In genomic region chr12:8108808-8109398, GRCh38 we compare ENCODE assay signal across 9 cellular contexts. TPM values are rescaled to one million over a fixed set of nuclear protein-coding genes. Genes with fewer than 3 reads are reported as not detected.
DNase-seq lines count a peak whose midpoint lies in the region; ATAC-seq and TF ChIP-seq lines count a peak whose summit lies in the region.
"Had no signal": no experiment of that assay in that cellular context is flagged by ENCODE, and none has a peak within 500 bp of the region (broad histone marks: within the 10 kb centered on the region; RNA-seq: fewer than 3 reads in every experiment).

No MANE protein-coding gene starts in this region.

- no peak for TF ChIP-seq POLR2A in gastroesophageal sphincter (IDR thresholded peaks at IDR 0.05)

- no peak overlapping the region for H3K27ac Mint-ChIP-seq in osteocyte (ENCODE audit: unreplicated experiment)
- H3K27ac Mint-ChIP-seq: stimulated activated naive CD8-positive, alpha-beta T cell treated with anti-CD3 and anti-CD28 coated beads, Interleukin-15, Interleukin-2, amounts not matched to agents 100 ng/mL and 50 ng/mL, for 24 hours had no signal

- peaks cover 3% of the 10 kb centered on the region for H3K36me3 ChIP-seq in SJSA1
- peaks cover 0 to 37% of the 10 kb centered on the region in 2 donors for H3K36me3 ChIP-seq in gastroesophageal sphincter
- H3K36me3 ChIP-seq in thoracic aorta = no peaks in the 10 kb centered on the region

- H3K27ac ChIP-seq in SJSA1 (no peak overlapping the region), gastroesophageal sphincter (no peak overlapping the region), thoracic aorta (no peak overlapping the region)

- no peak for ATAC-seq in gastroesophageal sphincter
- no peak for ATAC-seq in thoracic aorta (ENCODE audit: insufficient number of reproducible peaks, low FRiP score, low read depth)
- ATAC-seq in GM21447 (IDR thresholded peaks at IDR 0.05; ENCODE audit: unreplicated experiment) = no peak

- peak; percentile 95 to 96 (median 96) for TF ChIP-seq CTCF in gastroesophageal sphincter (IDR thresholded peaks at IDR 0.05)
- TF ChIP-seq CTCF in osteocyte (IDR thresholded peaks at IDR 0.05) = peak; percentile 97
- peak; percentile 96 for TF ChIP-seq CTCF in thoracic aorta (IDR thresholded peaks at IDR 0.05)

- 0 to 3% methylated on average over 3 of the region's 3 CpGs for WGBS in gastroesophageal sphincter (ENCODE audit: low coverage in 1 of 2), 2 donors

- no peak overlapping the region for H3K4me3 Mint-ChIP-seq in osteocyte (ENCODE audit: unreplicated experiment)
- H3K4me3 Mint-ChIP-seq: stimulated activated naive CD8-positive, alpha-beta T cell treated with anti-CD3 and anti-CD28 coated beads, Interleukin-15, Interleukin-2, amounts not matched to agents 100 ng/mL and 50 ng/mL, for 24 hours had no signal

- H3K36me3 Mint-ChIP-seq in osteocyte (ENCODE audit: unreplicated experiment) = peaks cover 14% of the 10 kb centered on the region

- H3K9me3 Mint-ChIP-seq in osteocyte (ENCODE audit: unreplicated experiment) = peaks cover 4% of the 10 kb centered on the region
- H3K9me3 Mint-ChIP-seq: stimulated activated naive CD8-positive, alpha-beta T cell treated with anti-CD3 and anti-CD28 coated beads, Interleukin-15, Interleukin-2, amounts not matched to agents 100 ng/mL and 50 ng/mL, for 24 hours had no signal

- H3K4me1 Mint-ChIP-seq in osteocyte (ENCODE audit: unreplicated experiment) = peaks cover 2% of the 10 kb centered on the region

- no peak overlapping the region for H3K4me3 ChIP-seq in SJSA1
- H3K4me3 ChIP-seq in gastroesophageal sphincter = no peak overlapping the region
- H3K4me3 ChIP-seq in thoracic aorta = no peak overlapping the region

- H3K27me3 Mint-ChIP-seq in osteocyte (ENCODE audit: unreplicated experiment) = no peaks in the 10 kb centered on the region
- H3K27me3 Mint-ChIP-seq: stimulated activated naive CD8-positive, alpha-beta T cell treated with anti-CD3 and anti-CD28 coated beads, Interleukin-15, Interleukin-2, amounts not matched to agents 100 ng/mL and 50 ng/mL, for 24 hours had no signal

- no peaks in the 10 kb centered on the region for H3K9me3 ChIP-seq in SJSA1 (replicated peaks)
- H3K9me3 ChIP-seq in gastroesophageal sphincter = no peaks in the 10 kb centered on the region
- H3K9me3 ChIP-seq in thoracic aorta = no peaks in the 10 kb centered on the region

- no peak for TF ChIP-seq EP300 in gastroesophageal sphincter (IDR thresholded peaks at IDR 0.05)

- DNase-seq in GM04504 (ENCODE audit: low read depth) (peak; percentile 47), LHCN-M2 (ENCODE audit: low read depth) (peak; percentile 65), SJSA1 (ENCODE audit: low read depth in 1 of 2, low spot score in 2 of 2) (peak; percentile 65 to 75), osteocyte (ENCODE audit: extremely low spot score, unreplicated experiment) (peak; percentile 89), thoracic aorta (ENCODE audit: low spot score) (peak; percentile 39)
- DNase-seq in activated naive CD4-positive, alpha-beta T cell (lab: John Stamatoyannopoulos, UW) = peak; percentile 24 to 67 (median 56)

- H3K27me3 ChIP-seq in SJSA1 (replicated peaks) (no peaks in the 10 kb centered on the region), gastroesophageal sphincter (no peaks in the 10 kb centered on the region), thoracic aorta (replicated peaks; ENCODE audit: insufficient read depth) (no peaks in the 10 kb centered on the region)

- H3K4me1 ChIP-seq in SJSA1 (replicated peaks) = no peaks in the 10 kb centered on the region
- no peaks in the 10 kb centered on the region for H3K4me1 ChIP-seq in gastroesophageal sphincter
- no peaks in the 10 kb centered on the region for H3K4me1 ChIP-seq in thoracic aorta (ENCODE audit: control insufficient read depth in 1 of 2, low read depth in 2 of 2)

RNA-seq across cellular contexts. Expression of gene CLEC4A, which starts 14.5 kb away (rescaled TPM):
- total RNA-seq in LHCN-M2 (2014; rRNA removed) (0.77 TPM in 1 of 2 replicates, not detected in the other), gastroesophageal sphincter (1 to 10 TPM in 3 of 4 donors, not detected in 1; 1.5 to 4.0 (median 3.0) TPM), osteocyte (0.97 and 1.5 TPM in 2 replicates), thoracic aorta (1 to 10 TPM; 4.2 to 5.1 TPM)
- polyA plus RNA-seq in LHCN-M2 (2012) = 0.22 TPM
- total RNA-seq in SJSA1 (2014; rRNA removed; shearing (Covaris generic)) = 0.16 TPM in 1 of 2 replicates, not detected in the other

RNA-seq across cellular contexts. Expression of gene NECAP1, which starts 26.8 kb away (rescaled TPM):
- total RNA-seq in LHCN-M2 (2014; rRNA removed) (42.9 and 46.8 TPM in 2 replicates), gastroesophageal sphincter (10 to 100 TPM; 24.5 to 60.1 (median 41.2) TPM), osteocyte (28.0 and 29.3 TPM in 2 replicates), thoracic aorta (10 to 100 TPM; 21.7 to 50.2 TPM)
- 19.7 TPM for polyA plus RNA-seq in LHCN-M2 (2012)
- 38.8 and 61.7 TPM in 2 replicates for total RNA-seq in SJSA1 (2014; rRNA removed; shearing (Covaris generic))

RNA-seq across cellular contexts. Expression of gene C3AR1, which starts 42.7 kb away (rescaled TPM):
- 1.5 and 2.1 TPM in 2 replicates for total RNA-seq in LHCN-M2 (2014; rRNA removed)
- 0.32 TPM for polyA plus RNA-seq in LHCN-M2 (2012)
- total RNA-seq in SJSA1 (2014; rRNA removed; shearing (Covaris generic)) = 0.13 and 1.9 TPM in 2 replicates
- total RNA-seq in gastroesophageal sphincter = 10 to 100 TPM in 2 of 4 donors, 1 to 10 TPM in 2; 1.6 to 16.7 (median 7.6) TPM
- not detected in 2 replicates for total RNA-seq in osteocyte
- total RNA-seq in thoracic aorta = 10 to 100 TPM; 21.2 to 25.5 TPM

RNA-seq across cellular contexts. Expression of gene ZNF705A, which starts 47.9 kb away (rescaled TPM):
- total RNA-seq in LHCN-M2 (2014; rRNA removed) = not detected in 2 replicates
- polyA plus RNA-seq in LHCN-M2 (2012) = not detected
- not detected in 2 replicates for total RNA-seq in SJSA1 (2014; rRNA removed; shearing (Covaris generic))
- total RNA-seq in gastroesophageal sphincter = not detected
- total RNA-seq in osteocyte = not detected in 2 replicates
- not detected for total RNA-seq in thoracic aorta

Comparison
In these comparisons a context has a peak if more than half of its experiments do, and no peak if none do; other contexts are left out.
1. DNase-seq: peak in every context shown above with its lines; median percentile 89 in osteocyte; 70 in SJSA1; 65 in LHCN-M2; 56 in activated naive CD4-positive, alpha-beta T cell; 47 in GM04504; 39 in thoracic aorta.